In the genomic region with DNA sequence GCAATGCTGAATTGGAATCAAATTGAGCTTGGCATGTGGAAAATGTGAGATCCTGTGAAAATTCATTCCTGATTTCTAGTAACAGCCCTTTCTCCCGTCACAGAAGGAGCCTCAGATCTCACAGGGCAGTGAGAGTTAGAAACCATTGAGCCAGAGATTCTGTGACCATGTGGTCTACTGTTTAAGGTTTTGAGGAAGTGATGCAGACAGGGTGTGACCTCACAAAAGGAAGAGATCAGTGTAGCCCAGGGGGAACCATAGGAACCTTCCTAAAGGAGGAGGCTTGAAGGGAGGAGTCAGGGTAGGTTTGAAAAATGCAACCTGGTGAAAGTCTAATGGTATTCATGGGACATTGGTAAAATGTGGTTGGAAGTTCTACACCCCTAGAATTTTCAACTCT, we compare ENCODE assay signal across 1 cellular context.
TF ChIP-seq lines count a peak whose summit lies in the region.

No MANE protein-coding gene starts in this region.

TF ChIP-seq in H1, 55 proteins besides CTCF, POLR2A, EP300 and RAD21 (continued from another document):
- TF ChIP-seq ZNF274 (IDR thresholded peaks at IDR 0.05; ENCODE audit: borderline replicate concordance, extremely low read depth, low read length) (no peak), SIX5 (IDR thresholded peaks at IDR 0.05; ENCODE audit: low read depth, low read length) (no peak), PHF8 (conservative IDR thresholded peaks at IDR 0.05; ENCODE audit: low read depth, low read length) (no peak), KDM1A (IDR thresholded peaks at IDR 0.05; ENCODE audit: borderline replicate concordance, low read length) (no peak), SRF (IDR thresholded peaks at IDR 0.05; ENCODE audit: low read depth, low read length) (no peak)
